In the genomic region with DNA sequence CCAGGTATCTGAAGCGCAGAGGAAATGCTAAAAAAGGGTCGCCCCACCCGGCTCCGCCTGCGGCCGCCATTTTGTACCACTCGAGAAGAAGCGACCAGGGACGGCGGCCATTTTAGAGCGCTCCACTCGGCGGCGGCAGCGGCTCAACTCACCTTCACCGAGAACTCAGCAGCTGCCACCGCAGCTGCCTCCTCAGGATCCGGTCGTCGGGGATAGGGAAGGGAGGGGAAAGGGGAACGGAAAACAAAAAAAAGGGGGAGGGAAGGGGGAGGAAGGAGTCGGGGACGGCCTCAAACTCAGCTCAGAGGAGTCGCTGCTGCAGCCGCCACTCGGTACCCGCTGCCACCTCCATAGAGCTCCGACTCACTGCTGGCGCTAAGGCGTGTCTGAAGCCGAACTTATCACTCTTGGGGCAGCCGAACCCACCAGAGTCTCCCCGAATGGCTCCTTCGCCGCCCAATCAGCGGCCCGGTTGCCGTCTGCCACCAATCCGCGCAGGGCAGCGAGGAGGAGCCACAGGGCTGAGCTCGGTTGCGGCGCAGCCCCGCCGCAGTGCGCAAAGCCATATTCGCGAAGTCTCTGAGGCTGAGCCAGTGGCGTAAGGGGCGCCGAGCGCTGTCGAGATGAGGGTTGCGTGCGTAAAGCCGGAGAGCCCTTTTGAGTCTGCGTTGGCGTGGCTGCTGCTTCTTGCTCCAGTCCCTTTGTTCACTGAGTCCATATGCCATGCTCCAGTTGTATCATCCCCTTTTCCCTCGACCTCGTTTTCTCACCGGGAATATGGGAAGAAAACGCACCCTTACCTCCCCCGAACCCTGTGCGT, we compare ENCODE assay signal across 8 cellular contexts. TPM values are rescaled to one million over a fixed set of nuclear protein-coding genes. Genes with fewer than 3 reads are reported as not detected.
A peak's percentile ranks its signal among the peaks of the same experiment; 100 is the strongest.
DNase-seq lines count a peak whose midpoint lies in the region; ATAC-seq, FAIRE-seq and TF ChIP-seq lines count a peak whose summit lies in the region.

A gene (minus strand): TSS at position 374 of the 820 bp plus-strand sequence.

- no peak for TF ChIP-seq CTCF in type B pancreatic cell (conservative IDR thresholded peaks at IDR 0.05)

- H3K27ac Mint-ChIP-seq in T-cell, result peak within 1 kb of the TSS; percentile 98
- H3K27ac Mint-ChIP-seq in type B pancreatic cell, result peak within 1 kb of the TSS; percentile 95

- peak within 1 kb of the TSS; percentile 91 to 95 (median 94) for H3K4me3 Mint-ChIP-seq in T-cell
- peak within 1 kb of the TSS; percentile 97 for H3K4me3 Mint-ChIP-seq in type B pancreatic cell

- intact Hi-C loops in cardiac septum (cut with DNase I), result loop anchor here (1.0 to 5.0 kb wide), 5 partner anchors 36 to 1034 kb away; a partner anchor contains a TSS

- peak; percentile 99 for FAIRE-seq in GM12891 (lab: Jason Lieb, UNC)

- H3K27me3 Mint-ChIP-seq in T-cell (no peaks in the 10 kb centered on the region), type B pancreatic cell (peaks cover 3% of the 10 kb centered on the region)

- CTCF ChIA-PET in T-cell (lab: Charles Lee), result interaction anchor here (0.6 to 3.7 kb wide), 32 partner anchors 8 to 1274 kb away, joined by 3 to 60 read pairs (median 6); a partner anchor contains a TSS

- H3K9me3 Mint-ChIP-seq in T-cell, result no peaks in the 10 kb centered on the region
- H3K9me3 Mint-ChIP-seq in type B pancreatic cell, result no peaks in the 10 kb centered on the region

- H3K4me1 Mint-ChIP-seq in T-cell, result peaks cover 43 to 52% (median 48%) of the 10 kb centered on the region in 3 donors
- H3K4me1 Mint-ChIP-seq in type B pancreatic cell (ENCODE audit: unreplicated experiment), result peaks cover 29% of the 10 kb centered on the region

- POLR2A ChIA-PET in T-cell (lab: Charles Lee), result interaction anchor here (0.5 to 3.7 kb wide), 57 partner anchors 8 to 1845 kb away, joined by 3 to 164 read pairs (median 4); a partner anchor contains a TSS

- TF ChIP-seq POLR2A in GM12891 (IDR thresholded peaks at IDR 0.05; ENCODE audit: low read depth, low read length), result peak; percentile 100

- ATAC-seq in HG02840 (IDR thresholded peaks at IDR 0.05; ENCODE audit: low FRiP score, unreplicated experiment), result peak; percentile 92
- ATAC-seq in T-cell (replicated peaks in 1 of 4), result peak; percentile 90 to 91 (median 91)

- peak; percentile 93 for DNase-seq in GM12891 (ENCODE audit: insufficient read length, low spot score)
- peak; percentile 95 for DNase-seq in NCI-H1436 treated with DMSO at 0.1 percent for 48 hours (lab: John Stamatoyannopoulos, UW)
- peak; percentile 95 to 100 (median 98) for DNase-seq in T-cell
- peak; percentile 99 for DNase-seq in cardiac septum (ENCODE audit: low spot score)
- peak; percentile 99 for DNase-seq in pons (ENCODE audit: low spot score)
- DNase-seq in type B pancreatic cell (ENCODE audit: extremely low spot score, unreplicated experiment), result peak; percentile 99

- H3K27ac ChIP-seq in adipose tissue (ENCODE audit: low read depth, low read length), result peak within 1 kb of the TSS; percentile 77

- H3K36me3 Mint-ChIP-seq in T-cell (peaks cover 35% of the 10 kb centered on the region), type B pancreatic cell (peaks cover 36% of the 10 kb centered on the region)

- 0% methylated on average over 65 of the region's 65 CpGs for WGBS in adipose tissue, 3 donors

TF ChIP-seq in GM12891, 5 proteins besides CTCF, POLR2A, EP300 and RAD21:
- peak; percentile 97 for TF ChIP-seq TAF1 (IDR thresholded peaks at IDR 0.05; ENCODE audit: low read depth, low read length)
- no peak for TF ChIP-seq PAX5 (IDR thresholded peaks at IDR 0.05; ENCODE audit: insufficient read depth, low read length, severe bottlenecking)
- peak; percentile 97 for TF ChIP-seq POU2F2 (IDR thresholded peaks at IDR 0.05; ENCODE audit: low read depth, low read length)
- TF ChIP-seq POLR2AphosphoS5 (IDR thresholded peaks at IDR 0.05; ENCODE audit: low read depth, low read length), result peak; percentile 100
- TF ChIP-seq SPI1 (IDR thresholded peaks at IDR 0.05; ENCODE audit: low read depth, low read length), result no peak

RNA-seq across cellular contexts. Expression of the gene that starts here (rescaled TPM):
- polyA plus RNA-seq in GM12891 (2012; ENCODE audit: low read depth, missing spikeins), result 304 TPM
- total RNA-seq in T-cell, result 1,000 to 10,000 TPM in 1 of 5 donors, 100 to 1,000 TPM in 4; 575 to 1,022 (median 643) TPM
- 100 to 1,000 TPM; 154 to 309 (median 299) TPM for polyA plus RNA-seq in adipose tissue
- 765 TPM for total RNA-seq in cardiac septum
- 1,043 and 1,092 TPM in 2 replicates for total RNA-seq in type B pancreatic cell (ENCODE audit: low replicate concordance)

Comparison
In these comparisons a context has a peak if more than half of its experiments do, and no peak if none do; other contexts are left out.
1. Peak in every context shown above with its lines: DNase-seq, ATAC-seq and H3K27ac ChIP-seq.